18 cellular contexts compared by ENCODE assay signal in genomic region chr22:46376908-46377565, GRCh38. TPM values are rescaled to one million over a fixed set of nuclear protein-coding genes. Genes with fewer than 3 reads are reported as not detected.
DNase-seq lines count a peak whose midpoint lies in the region; ATAC-seq and TF ChIP-seq lines count a peak whose summit lies in the region.
"Had no signal": no experiment of that assay in that cellular context is flagged by ENCODE, and none has a peak within 500 bp of the region (broad histone marks: within the 10 kb centered on the region; RNA-seq: fewer than 3 reads in every experiment).

No MANE protein-coding gene starts in this region.

- H3K27ac ChIP-seq in GM23338 (ENCODE audit: low read depth) (no peak overlapping the region), colonic mucosa (peak overlapping the region; percentile 53), lower lobe of right lung (peak overlapping the region; percentile 83), MM.1S (ENCODE audit: low read length) (no peak overlapping the region)
- H3K27ac ChIP-seq: neutrophil, SJCRH30, skin epidermis had no signal

- peaks cover 21% of the 10 kb centered on the region for H3K4me1 ChIP-seq in GM23338 (ENCODE audit: insufficient read depth)
- peaks cover 14% of the 10 kb centered on the region for H3K4me1 ChIP-seq in colonic mucosa
- H3K4me1 ChIP-seq in lower lobe of right lung = peaks cover 29% of the 10 kb centered on the region
- H3K4me1 ChIP-seq in MM.1S (ENCODE audit: low read length) = no peaks in the 10 kb centered on the region

- peak overlapping the region; percentile 33; the same call in 1 of the 2 replicates for H3K4me2 ChIP-seq in GM23338
- H3K4me2 ChIP-seq in MM.1S (ENCODE audit: low read depth, low read length) = no peak overlapping the region

- H3K9me3 Mint-ChIP-seq in GM23338 = no peaks in the 10 kb centered on the region; the same call in 2 of the 3 replicates

- H2AFZ ChIP-seq in GM23338 (no peak overlapping the region), MM.1S (ENCODE audit: low read length) (no peak overlapping the region)

- H3K27me3 ChIP-seq in GM23338 (ENCODE audit: insufficient read depth) (no peaks in the 10 kb centered on the region), colonic mucosa (no peaks in the 10 kb centered on the region), lower lobe of right lung (ENCODE audit: low read depth) (peaks cover 7% of the 10 kb centered on the region), MM.1S (replicated peaks; ENCODE audit: insufficient read depth, low read length) (peaks cover 56% of the 10 kb centered on the region)

- H3K9ac ChIP-seq in colonic mucosa (ENCODE audit: low read depth in 2 of 2, low read length in 2 of 2) (peak overlapping the region in 1 of 2 donors; percentile 52), MM.1S (ENCODE audit: low read length) (no peak overlapping the region)

- DNase-seq in GM23338 (ENCODE audit: low spot score) (no peak), colonic mucosa (no peak), lower lobe of right lung (no peak), sciatic nerve (ENCODE audit: low spot score) (no peak), MM.1S (no peak)
- DNase-seq in stimulated activated CD4-positive, alpha-beta T cell treated with anti-CD3 and anti-CD28 coated beads, Interleukin-15, amount 100 ng/mL, for 24 hours = no peak
- no peak for DNase-seq in activated CD4-positive, CD25-positive, alpha-beta regulatory T cell treated with anti-CD3 and anti-CD28 coated beads, Interleukin-2, amount 50 U/mL, for 72 hours
- DNase-seq: activated CD4-positive, alpha-beta T cell treated with anti-CD3 and anti-CD28 coated beads for 4 hours; activated naive CD4-positive, alpha-beta T cell treated with anti-CD3 and anti-CD28 coated beads, Interleukin-2, amount 50 U/mL, for 16 hours; GF-D8; NCI-H1092 treated with DMSO at 0.1 percent for 48 hours; T1000 had no signal

- no peak for ATAC-seq in GM23338
- ATAC-seq in lower lobe of right lung = peak; percentile 49 to 53
- peak; percentile 58 for ATAC-seq in sciatic nerve
- no peak for ATAC-seq in GM18873 (IDR thresholded peaks at IDR 0.05; ENCODE audit: low FRiP score, unreplicated experiment)
- ATAC-seq: stimulated activated effector memory CD8-positive, alpha-beta T cell treated with anti-CD3 and anti-CD28 coated beads, Interleukin-12 subunit alpha, Interleukin-12 subunit beta, amount 100 ng/mL, for 72 hours had no signal

- TF ChIP-seq CTCF in GM23338 (conservative IDR thresholded peaks at IDR 0.05; ENCODE audit: low read depth in 2 of 2) = no peak
- no peak for TF ChIP-seq CTCF in colonic mucosa (IDR thresholded peaks at IDR 0.05)
- TF ChIP-seq CTCF in lower lobe of right lung (IDR thresholded peaks at IDR 0.05) = no peak
- TF ChIP-seq CTCF in MM.1S (IDR thresholded peaks at IDR 0.05; ENCODE audit: low read length) = no peak

- H3F3A ChIP-seq in GM23338 (replicated peaks; ENCODE audit: low read depth) (0 out of 2 replicates have a peak, but pooled peaks cover 5% of the 10 kb centered on the region), MM.1S (ENCODE audit: insufficient read depth, low read length) (no peaks in the 10 kb centered on the region)

- no peak overlapping the region; the same call in 2 of the 3 replicates for H3K4me3 Mint-ChIP-seq in GM23338
- H3K4me3 Mint-ChIP-seq: stimulated activated effector memory CD8-positive, alpha-beta T cell treated with anti-CD3 and anti-CD28 coated beads, Interleukin-12 subunit alpha, Interleukin-12 subunit beta, amount 100 ng/mL, for 72 hours had no signal

- no peaks in the 10 kb centered on the region for H3K36me3 ChIP-seq in GM23338 (ENCODE audit: insufficient read depth)
- H3K36me3 ChIP-seq in colonic mucosa = no peaks in the 10 kb centered on the region
- no peaks in the 10 kb centered on the region for H3K36me3 ChIP-seq in lower lobe of right lung
- no peaks in the 10 kb centered on the region for H3K36me3 ChIP-seq in MM.1S (replicated peaks; ENCODE audit: insufficient read depth, low read length)
- H3K36me3 ChIP-seq: neutrophil, SJCRH30 had no signal

- H3K36me3 Mint-ChIP-seq in GM23338 (ENCODE audit: low read depth) = peaks cover 15% of the 10 kb centered on the region
- H3K36me3 Mint-ChIP-seq: stimulated activated effector memory CD8-positive, alpha-beta T cell treated with anti-CD3 and anti-CD28 coated beads, Interleukin-12 subunit alpha, Interleukin-12 subunit beta, amount 100 ng/mL, for 72 hours had no signal

- H3K9me2 ChIP-seq in GM23338 (ENCODE audit: insufficient read depth) (no peaks in the 10 kb centered on the region), MM.1S (replicated peaks; ENCODE audit: insufficient read depth, low read length) (no peaks in the 10 kb centered on the region)

- H3K27me3 Mint-ChIP-seq in GM23338 (ENCODE audit: insufficient read depth, low read depth, poor library complexity) = peaks cover 6% of the 10 kb centered on the region

- H3K9me3 ChIP-seq in colonic mucosa = no peaks in the 10 kb centered on the region
- peaks cover 4% of the 10 kb centered on the region for H3K9me3 ChIP-seq in lower lobe of right lung
- no peaks in the 10 kb centered on the region for H3K9me3 ChIP-seq in MM.1S (replicated peaks; ENCODE audit: insufficient read depth, low read length)
- H3K9me3 ChIP-seq: neutrophil had no signal

- intact Hi-C loops in colonic mucosa (cut with DNase I) (no loop called here), lower lobe of right lung (cut with DNase I) (no loop called here), sciatic nerve (cut with DNase I) (no loop called here)

- H3K79me2 ChIP-seq in GM23338 (replicated peaks; ENCODE audit: insufficient read depth) (no peaks in the 10 kb centered on the region), MM.1S (ENCODE audit: low read length) (no peaks in the 10 kb centered on the region)

- peaks cover 36% of the 10 kb centered on the region for H3K4me1 Mint-ChIP-seq in GM23338

- H4K20me1 ChIP-seq in GM23338 (replicated peaks; ENCODE audit: insufficient read depth) (no peaks in the 10 kb centered on the region), MM.1S (ENCODE audit: insufficient read depth, low read length) (no peaks in the 10 kb centered on the region)

- H3K27ac Mint-ChIP-seq in GM23338 = peak overlapping the region; percentile 29
- H3K27ac Mint-ChIP-seq: stimulated activated effector memory CD8-positive, alpha-beta T cell treated with anti-CD3 and anti-CD28 coated beads, Interleukin-12 subunit alpha, Interleukin-12 subunit beta, amount 100 ng/mL, for 72 hours had no signal

- H3K4me3 ChIP-seq in GM23338 = no peak overlapping the region
- no peak overlapping the region for H3K4me3 ChIP-seq in colonic mucosa
- H3K4me3 ChIP-seq in lower lobe of right lung = no peak overlapping the region
- no peak overlapping the region for H3K4me3 ChIP-seq in MM.1S (ENCODE audit: low read length)
- H3K4me3 ChIP-seq: K562, SJCRH30, skin epidermis had no signal

TF ChIP-seq in GM23338, 12 proteins besides CTCF, POLR2A, EP300 and RAD21 (continues in another document):
- TF ChIP-seq STAT1 (IDR thresholded peaks at IDR 0.05; ENCODE audit: unreplicated experiment) (no peak), ETS1 (IDR thresholded peaks at IDR 0.05) (no peak), EZH2 (IDR thresholded peaks at IDR 0.05; ENCODE audit: low read depth, unreplicated experiment) (no peak), NANOG (IDR thresholded peaks at IDR 0.05; ENCODE audit: borderline replicate concordance) (no peak), CREB1 (CRISPR knock-in tag; IDR thresholded peaks at IDR 0.05; ENCODE audit: low read depth) (no peak), ZNF331 (CRISPR knock-in tag; IDR thresholded peaks at IDR 0.05; ENCODE audit: low read depth) (no peak), EZH2phosphoT487 (IDR thresholded peaks at IDR 0.05; ENCODE audit: unreplicated experiment) (no peak), ZNF114 (CRISPR knock-in tag; IDR thresholded peaks at IDR 0.05) (no peak)

RNA-seq across cellular contexts. Expression of gene TRMU, which starts 41.5 kb away (rescaled TPM):
- total RNA-seq in GM23338 (2014; rRNA removed; shearing (Covaris generic)) = 58.7 and 70.4 TPM in 2 replicates
- 40.3 and 48.3 TPM in 2 replicates for polyA plus RNA-seq in GM23338 (2016; fragmentation: Nextera tagmentation; extraction: Ambion mirVana)
- total RNA-seq in colonic mucosa (10 to 100 TPM; 25.2 to 71.8 TPM), lower lobe of right lung (33.5 TPM), sciatic nerve (34.1 TPM)

Comparison
In these comparisons a context has a peak if more than half of its experiments do, and no peak if none do; other contexts are left out.
1. ATAC-seq: peak in lower lobe of right lung (2 of 2) and sciatic nerve (single experiment); none in GM23338 (single experiment) and GM18873 (single experiment).
2. H3K27ac ChIP-seq: peak in colonic mucosa (single experiment) and lower lobe of right lung (single experiment); none in GM23338 (single experiment) and MM.1S (single experiment).